15 cellular contexts compared by ENCODE assay signal in genomic region chr11:1051356-1052132, GRCh38. TPM values are rescaled to one million over a fixed set of nuclear protein-coding genes. Genes with fewer than 3 reads are reported as not detected.
A peak's percentile ranks its signal among the peaks of the same experiment; 100 is the strongest.
DNase-seq lines count a peak whose midpoint lies in the region; ATAC-seq and TF ChIP-seq lines count a peak whose summit lies in the region.
"Had no signal": no experiment of that assay in that cellular context is flagged by ENCODE, and none has a peak within 500 bp of the region (broad histone marks: within the 10 kb centered on the region; RNA-seq: fewer than 3 reads in every experiment).

No MANE protein-coding gene starts in this region.

- peak overlapping the region; percentile 49 for H3K56ac ChIP-seq in mesendoderm (ENCODE audit: low read length)

- H2AK5ac ChIP-seq in mesendoderm (ENCODE audit: low read length): no peak overlapping the region

- H3K36me3 ChIP-seq in BLaER1 (no peaks in the 10 kb centered on the region), HEK293 (ENCODE audit: control insufficient read depth in 2 of 2, insufficient read depth in 1 of 2, low read length in 2 of 2) (no peaks in the 10 kb centered on the region), mesendoderm (ENCODE audit: control insufficient read depth, insufficient read depth, low read length) (no peaks in the 10 kb centered on the region)

- H4K5ac ChIP-seq in mesendoderm (ENCODE audit: low read length): no peak overlapping the region

- CTCF ChIA-PET in HEK293 (lab: Yijun Ruan, JAX): interaction anchor here (0.6 to 1.9 kb wide), 21 partner anchors 10 to 1113 kb away, joined by 3 to 10 read pairs (median 4); partner anchors contain the start of gene MUC6
- CTCF ChIA-PET in activated CD8-positive, alpha-beta T cell treated with anti-CD3 and anti-CD28 coated beads, Interleukin-2, amount 10 ng/mL, durations not matched to agents 7 days and 5 days (lab: Charles Lee): interaction anchor here (0.8 to 2.8 kb wide), 6 partner anchors 14 to 208 kb away, joined by 3 to 28 read pairs (median 6); partner anchors contain the start of genes AP2A2, CHID1 and TSPAN4

- no peak for DNase-seq in activated CD8-positive, alpha-beta T cell treated with anti-CD3 and anti-CD28 coated beads, Interleukin-2, amount 10 ng/mL, durations not matched to agents 7 days and 5 days
- no peak for DNase-seq in mesendoderm
- no peak for DNase-seq in NCI-H2196 treated with DMSO at 0.1 percent for 48 hours (lab: John Stamatoyannopoulos, UW; ENCODE audit: unreplicated experiment)
- no peak for DNase-seq in foreskin keratinocyte

- H3K9me3 ChIP-seq in BLaER1: no peaks in the 10 kb centered on the region
- H3K9me3 ChIP-seq in HEK293 (ENCODE audit: control insufficient read depth, insufficient read depth, low read depth, low read length): no peaks in the 10 kb centered on the region

- no peaks in the 10 kb centered on the region for H3K79me1 ChIP-seq in mesendoderm (ENCODE audit: low read length)

- POLR2A ChIA-PET in HEK293 (lab: Yijun Ruan, JAX): no interaction called here
- POLR2A ChIA-PET in activated CD8-positive, alpha-beta T cell treated with anti-CD3 and anti-CD28 coated beads, Interleukin-2, amount 10 ng/mL, durations not matched to agents 7 days and 5 days (lab: Charles Lee): interaction anchor here (0.9 kb wide), 1 partner anchor 262 kb away, joined by 3 read pairs; the partner anchor contains the start of gene CEND1

- no peak overlapping the region for H3K18ac ChIP-seq in mesendoderm (ENCODE audit: low read length)

- H3K9ac ChIP-seq in BLaER1: peak overlapping the region; percentile 30; the same call in 1 of the 2 replicates
- H3K9ac ChIP-seq in mesendoderm (ENCODE audit: low read length): no peak overlapping the region

- H2BK120ac ChIP-seq in mesendoderm (ENCODE audit: low read depth, low read length): no peak overlapping the region

- H3K27me3 ChIP-seq in BLaER1 (no peaks in the 10 kb centered on the region), mesendoderm (ENCODE audit: insufficient read depth, low read length, poor library complexity) (no peaks in the 10 kb centered on the region), foreskin keratinocyte (peaks cover 23% of the 10 kb centered on the region)

- no peak for TF ChIP-seq CTCF in HEK293 (tag by site-specific recombination; IDR thresholded peaks at IDR 0.05)
- TF ChIP-seq CTCF in foreskin keratinocyte (conservative IDR thresholded peaks at IDR 0.05): no peak

- peak overlapping the region; percentile 70 for H3K27ac ChIP-seq in BLaER1
- H3K27ac ChIP-seq in HEK293 (ENCODE audit: extremely low read depth, low read depth, low read length): no peak overlapping the region
- H3K27ac ChIP-seq in mesendoderm (ENCODE audit: low read depth, low read length): no peak overlapping the region
- no peak overlapping the region for H3K27ac ChIP-seq in foreskin keratinocyte

- H3K4me1 Mint-ChIP-seq in activated CD8-positive, alpha-beta T cell treated with anti-CD3 and anti-CD28 coated beads, Interleukin-2, amount 10 ng/mL, durations not matched to agents 7 days and 5 days (ENCODE audit: low read depth): peaks cover 2% of the 10 kb centered on the region

- WGBS in mesendoderm (ENCODE audit: extremely low coverage, insufficient coverage, low lambda C conversion rate): no CpG with 5 or more reads among the region's 15 CpGs

- peak overlapping the region; percentile 34 for H3K27ac Mint-ChIP-seq in activated CD8-positive, alpha-beta T cell treated with anti-CD3 and anti-CD28 coated beads, Interleukin-2, amount 10 ng/mL, durations not matched to agents 7 days and 5 days
- H3K27ac Mint-ChIP-seq: naive thymus-derived CD8-positive, alpha-beta T cell; T-helper 1 cell treated with Interleukin-12 subunit alpha and Interleukin-12 subunit beta and Interleukin-4 antibody, amounts not matched to agents 30 μg/mL and 1 μg/mL, for 36 hours had no signal

- H2BK15ac ChIP-seq in mesendoderm (replicated peaks; ENCODE audit: low read depth): no peak overlapping the region

- ATAC-seq in activated CD8-positive, alpha-beta T cell treated with anti-CD3 and anti-CD28 coated beads, Interleukin-2, amount 10 ng/mL, durations not matched to agents 7 days and 5 days: no peak
- no peak for ATAC-seq in GM19467 (IDR thresholded peaks at IDR 0.05; ENCODE audit: unreplicated experiment)
- no peak for ATAC-seq in GM21526 (IDR thresholded peaks at IDR 0.05; ENCODE audit: low FRiP score, unreplicated experiment)
- ATAC-seq in foreskin keratinocyte: no peak

- H4K20me1 ChIP-seq in BLaER1: no peaks in the 10 kb centered on the region

- peak overlapping the region; percentile 18 for H3K4ac ChIP-seq in mesendoderm (ENCODE audit: low read depth, low read length)

- H3K4me1 ChIP-seq in BLaER1 (peaks cover 98% of the 10 kb centered on the region), HEK293 (ENCODE audit: control insufficient read depth, insufficient read depth, low read length) (no peaks in the 10 kb centered on the region), mesendoderm (ENCODE audit: control insufficient read depth, low read depth, low read length) (no peaks in the 10 kb centered on the region), foreskin keratinocyte (no peaks in the 10 kb centered on the region)

- H3K27me3 Mint-ChIP-seq in activated CD8-positive, alpha-beta T cell treated with anti-CD3 and anti-CD28 coated beads, Interleukin-2, amount 10 ng/mL, durations not matched to agents 7 days and 5 days (ENCODE audit: low read depth): peaks cover 6% of the 10 kb centered on the region

- no peak overlapping the region for H4K8ac ChIP-seq in mesendoderm (ENCODE audit: low read depth, low read length)

- H3K36me3 Mint-ChIP-seq in activated CD8-positive, alpha-beta T cell treated with anti-CD3 and anti-CD28 coated beads, Interleukin-2, amount 10 ng/mL, durations not matched to agents 7 days and 5 days (ENCODE audit: low read depth): no peaks in the 10 kb centered on the region
- H3K36me3 Mint-ChIP-seq: naive thymus-derived CD8-positive, alpha-beta T cell had no signal

- no peak overlapping the region for H3K23ac ChIP-seq in mesendoderm (ENCODE audit: low read length)

- no peaks in the 10 kb centered on the region for H3K79me2 ChIP-seq in mesendoderm (ENCODE audit: control insufficient read depth, insufficient read depth, low read length)

- H2BK5ac ChIP-seq in mesendoderm (ENCODE audit: low read length): no peak overlapping the region

- no peak overlapping the region; the same call in 1 of the 2 replicates for H3K4me3 ChIP-seq in BLaER1
- H3K4me3 ChIP-seq in HEK293 (ENCODE audit: low read depth, low read length): no peak overlapping the region
- H3K4me3 ChIP-seq in mesendoderm (ENCODE audit: low read length): no peak overlapping the region

- peak overlapping the region; percentile 91 for H3K4me2 ChIP-seq in BLaER1
- H3K4me2 ChIP-seq in mesendoderm (ENCODE audit: low read length): no peak overlapping the region

- H3K9me3 Mint-ChIP-seq in activated CD8-positive, alpha-beta T cell treated with anti-CD3 and anti-CD28 coated beads, Interleukin-2, amount 10 ng/mL, durations not matched to agents 7 days and 5 days (ENCODE audit: insufficient read depth): no peaks in the 10 kb centered on the region
- H3K9me3 Mint-ChIP-seq: naive thymus-derived CD8-positive, alpha-beta T cell; T-helper 1 cell treated with Interleukin-12 subunit alpha and Interleukin-12 subunit beta and Interleukin-4 antibody, amounts not matched to agents 30 μg/mL and 1 μg/mL, for 36 hours had no signal

- H3K4me3 Mint-ChIP-seq in activated CD8-positive, alpha-beta T cell treated with anti-CD3 and anti-CD28 coated beads, Interleukin-2, amount 10 ng/mL, durations not matched to agents 7 days and 5 days: no peak overlapping the region
- H3K4me3 Mint-ChIP-seq: naive thymus-derived CD8-positive, alpha-beta T cell; T-helper 1 cell treated with Interleukin-12 subunit alpha and Interleukin-12 subunit beta and Interleukin-4 antibody, amounts not matched to agents 30 μg/mL and 1 μg/mL, for 36 hours had no signal

TF ChIP-seq in HEK293, 187 proteins besides CTCF, POLR2A, EP300 and RAD21:
- no peak for TF ChIP-seq ZNF157 (tag by site-specific recombination; IDR thresholded peaks at IDR 0.05)
- TF ChIP-seq, protein P1, sequence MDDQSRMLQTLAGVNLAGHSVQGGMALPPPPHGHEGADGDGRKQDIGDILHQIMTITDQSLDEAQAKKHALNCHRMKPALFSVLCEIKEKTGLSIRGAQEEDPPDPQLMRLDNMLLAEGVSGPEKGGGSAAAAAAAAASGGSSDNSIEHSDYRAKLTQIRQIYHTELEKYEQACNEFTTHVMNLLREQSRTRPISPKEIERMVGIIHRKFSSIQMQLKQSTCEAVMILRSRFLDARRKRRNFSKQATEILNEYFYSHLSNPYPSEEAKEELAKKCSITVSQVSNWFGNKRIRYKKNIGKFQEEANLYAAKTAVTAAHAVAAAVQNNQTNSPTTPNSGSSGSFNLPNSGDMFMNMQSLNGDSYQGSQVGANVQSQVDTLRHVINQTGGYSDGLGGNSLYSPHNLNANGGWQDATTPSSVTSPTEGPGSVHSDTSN (CRISPR knock-in tag; IDR thresholded peaks at IDR 0.05): 0 out of 2 replicates have a peak, but pooled peaks have one; percentile 5
- no peak for TF ChIP-seq SP7 (tag by site-specific recombination; IDR thresholded peaks at IDR 0.05)

RNA-seq across cellular contexts. Expression of gene MUC6, which starts 15.0 kb away (rescaled TPM):
- not detected for total RNA-seq in activated CD8-positive, alpha-beta T cell treated with anti-CD3 and anti-CD28 coated beads, Interleukin-2, amount 10 ng/mL, durations not matched to agents 7 days and 5 days
- not detected for polyA plus RNA-seq in mesendoderm (2013, experiment 1 of 2)
- not detected for polyA plus RNA-seq in mesendoderm (2013, experiment 2 of 2)
- total RNA-seq in foreskin keratinocyte: not detected in 2 replicates
- not detected in 2 replicates for polyA plus RNA-seq in foreskin keratinocyte
- total RNA-seq: astrocyte; endothelial cell of umbilical vein; lower leg skin; naive thymus-derived CD8-positive, alpha-beta T cell; renal cortical epithelial cell had no signal
- polyA plus RNA-seq: endothelial cell of umbilical vein; naive thymus-derived CD8-positive, alpha-beta T cell had no signal

RNA-seq across cellular contexts. Expression of gene MUC2, which starts 23.1 kb away (rescaled TPM):
- not detected for total RNA-seq in activated CD8-positive, alpha-beta T cell treated with anti-CD3 and anti-CD28 coated beads, Interleukin-2, amount 10 ng/mL, durations not matched to agents 7 days and 5 days
- not detected for polyA plus RNA-seq in mesendoderm (2013, experiment 1 of 2)
- polyA plus RNA-seq in mesendoderm (2013, experiment 2 of 2): under 0.01 TPM
- total RNA-seq in foreskin keratinocyte: not detected in 2 replicates
- polyA plus RNA-seq in foreskin keratinocyte: not detected in 2 replicates
- total RNA-seq: astrocyte; Calu3; endothelial cell of umbilical vein; naive thymus-derived CD8-positive, alpha-beta T cell; renal cortical epithelial cell had no signal
- polyA plus RNA-seq: endothelial cell of umbilical vein; naive thymus-derived CD8-positive, alpha-beta T cell had no signal
